1 cellular context compared by ENCODE assay signal in genomic region chr15:64807051-64807749, GRCh38.
A peak's percentile ranks its signal among the peaks of the same experiment; 100 is the strongest.
TF ChIP-seq lines count a peak whose summit lies in the region.

No MANE protein-coding gene starts in this region.

TF ChIP-seq in K562, 482 proteins besides CTCF, POLR2A, EP300 and RAD21:
- TF ChIP-seq ZNF644 (tag; IDR thresholded peaks at IDR 0.05; ENCODE audit: low read depth) (no peak), PPARD (CRISPR knock-in tag; IDR thresholded peaks at IDR 0.05) (no peak), DDX20 (tag; IDR thresholded peaks at IDR 0.05; ENCODE audit: low read depth) (no peak), POLR3A (IDR thresholded peaks at IDR 0.05; ENCODE audit: borderline replicate concordance, extremely low read depth, insufficient read depth, insufficient read length) (no peak), YY1 (IDR thresholded peaks at IDR 0.05; ENCODE audit: borderline replicate concordance in 1 of 3, control insufficient read depth in 1 of 3, extremely low read depth in 1 of 3, insufficient read depth in 3 of 3, insufficient read length in 1 of 3, insufficient replicate concordance in 2 of 3, low read depth in 1 of 3, low read length in 2 of 3) (peak in 1 of 3 experiments; percentile 68), CGGBP1 (CRISPR knock-in tag; IDR thresholded peaks at IDR 0.05) (no peak)
